Comparison of ENCODE assay signal across 20 cellular contexts in the genomic region with DNA sequence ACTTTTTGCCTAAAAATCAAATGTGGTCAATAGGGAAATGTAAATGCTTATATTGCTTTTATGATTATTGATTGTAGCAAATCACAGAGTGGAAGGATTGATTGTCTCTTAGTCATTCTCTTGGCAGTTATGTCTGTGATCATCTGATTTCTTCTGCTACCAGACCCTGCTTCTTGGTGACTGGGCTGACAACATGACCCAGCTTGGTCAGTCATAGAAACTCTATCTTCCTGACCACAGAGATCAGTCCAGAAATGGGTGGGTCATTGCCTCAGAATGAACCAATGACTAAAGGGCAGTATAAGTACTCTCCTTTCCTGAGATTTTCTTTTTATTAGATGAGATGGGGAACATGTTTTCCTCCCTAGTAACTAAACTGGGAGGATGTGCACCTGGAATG.
DNase-seq lines count a peak whose midpoint lies in the region; ATAC-seq and TF ChIP-seq lines count a peak whose summit lies in the region.
"Had no signal": no experiment of that assay in that cellular context is flagged by ENCODE, and none has a peak within 500 bp of the region (broad histone marks: within the 10 kb centered on the region; RNA-seq: fewer than 3 reads in every experiment).

No MANE protein-coding gene starts in this region.

- H4K5ac ChIP-seq in mesendoderm (ENCODE audit: low read length), result no peak overlapping the region

- H3K36me3 ChIP-seq in brain microvascular endothelial cell (replicated peaks), result no peaks in the 10 kb centered on the region
- H3K36me3 ChIP-seq in mesendoderm (ENCODE audit: control insufficient read depth, insufficient read depth, low read length), result no peaks in the 10 kb centered on the region
- H3K36me3 ChIP-seq: heart left ventricle had no signal

- no peak overlapping the region for H3K9ac ChIP-seq in mesendoderm (ENCODE audit: low read length)

- no peak overlapping the region for H3K4ac ChIP-seq in mesendoderm (ENCODE audit: low read depth, low read length)

- H2BK5ac ChIP-seq in mesendoderm (ENCODE audit: low read length), result no peak overlapping the region

- no peaks in the 10 kb centered on the region for H3K4me1 ChIP-seq in mesendoderm (ENCODE audit: control insufficient read depth, low read depth, low read length)
- H3K4me1 ChIP-seq: heart left ventricle had no signal

- H3K27me3 ChIP-seq in brain microvascular endothelial cell (replicated peaks) (no peaks in the 10 kb centered on the region), mesendoderm (ENCODE audit: insufficient read depth, low read length, poor library complexity) (no peaks in the 10 kb centered on the region)
- H3K27me3 ChIP-seq: dorsolateral prefrontal cortex, heart left ventricle had no signal

- H2BK15ac ChIP-seq in mesendoderm (replicated peaks; ENCODE audit: low read depth), result peak overlapping the region; percentile 23

- H2AK5ac ChIP-seq in mesendoderm (ENCODE audit: low read length), result no peak overlapping the region

- peaks cover 9% of the 10 kb centered on the region for H3K9me3 Mint-ChIP-seq in stimulated activated effector memory CD8-positive, alpha-beta T cell treated with anti-CD3 and anti-CD28 coated beads, Interleukin-12 subunit alpha, Interleukin-12 subunit beta, amount 100 ng/mL, for 72 hours

- no peaks in the 10 kb centered on the region for H3K36me3 Mint-ChIP-seq in stimulated activated effector memory CD8-positive, alpha-beta T cell treated with anti-CD3 and anti-CD28 coated beads, Interleukin-12 subunit alpha, Interleukin-12 subunit beta, amount 100 ng/mL, for 72 hours

- H3K18ac ChIP-seq in mesendoderm (ENCODE audit: low read length), result no peak overlapping the region

- H3K4me3 ChIP-seq in AG10803 (ENCODE audit: low read length) (no peak overlapping the region), brain microvascular endothelial cell (ENCODE audit: low read depth, low read length) (no peak overlapping the region), mesendoderm (ENCODE audit: low read length) (no peak overlapping the region), coronary artery (no peak overlapping the region)
- H3K4me3 ChIP-seq: dorsolateral prefrontal cortex, heart left ventricle, PC-9 had no signal

- no peak overlapping the region for H3K27ac Mint-ChIP-seq in stimulated activated effector memory CD8-positive, alpha-beta T cell treated with anti-CD3 and anti-CD28 coated beads, Interleukin-12 subunit alpha, Interleukin-12 subunit beta, amount 100 ng/mL, for 72 hours
- H3K27ac Mint-ChIP-seq: activated CD4-positive, alpha-beta T cell treated with anti-CD3 and anti-CD28 coated beads, Interleukin-2, amount 10 ng/mL, durations not matched to agents 7 days and 5 days; activated naive CD4-positive, alpha-beta T cell treated with anti-CD3 and anti-CD28 coated beads for 36 hours; stimulated activated naive CD8-positive, alpha-beta T cell treated with anti-CD3 and anti-CD28 coated beads, Interleukin-15, Interleukin-2, amounts not matched to agents 100 ng/mL and 50 ng/mL, for 24 hours had no signal

- no peak overlapping the region for H3K56ac ChIP-seq in mesendoderm (ENCODE audit: low read length)

- DNase-seq in AG10803 (ENCODE audit: low read depth) (peak; percentile 52), HT1080 (ENCODE audit: low read depth) (peak; percentile 44), brain microvascular endothelial cell (peak; percentile 75), mesendoderm (no peak), NCI-H146 treated with DMSO at 0.1 percent for 48 hours (lab: John Stamatoyannopoulos, UW; ENCODE audit: unreplicated experiment) (no peak), coronary artery (ENCODE audit: low spot score) (no peak), middle frontal gyrus (ENCODE audit: extremely low spot score, low spot score) (no peak)
- no peak for DNase-seq in stimulated activated effector memory CD8-positive, alpha-beta T cell treated with anti-CD3 and anti-CD28 coated beads, Interleukin-12 subunit alpha, Interleukin-12 subunit beta, amount 100 ng/mL, for 72 hours (ENCODE audit: low spot score in 2 of 2)
- DNase-seq: activated CD4-positive, alpha-beta T cell treated with anti-CD3 and anti-CD28 coated beads, Interleukin-2, amount 10 ng/mL, durations not matched to agents 7 days and 5 days; activated naive CD4-positive, alpha-beta T cell treated with anti-CD3 and anti-CD28 coated beads for 36 hours; dorsolateral prefrontal cortex; erythroblast; heart left ventricle; KG1; NCI-H774; stimulated activated CD4-positive, alpha-beta T cell treated with anti-CD3 and anti-CD28 coated beads, Interleukin-15, amount 100 ng/mL, for 24 hours had no signal

- no peak overlapping the region for H2BK120ac ChIP-seq in mesendoderm (ENCODE audit: low read depth, low read length)

- H4K8ac ChIP-seq in mesendoderm (ENCODE audit: low read depth, low read length), result no peak overlapping the region

- no peak for ATAC-seq in stimulated activated effector memory CD8-positive, alpha-beta T cell treated with anti-CD3 and anti-CD28 coated beads, Interleukin-12 subunit alpha, Interleukin-12 subunit beta, amount 100 ng/mL, for 72 hours
- ATAC-seq: heart left ventricle had no signal

- no peak overlapping the region for H3K4me3 Mint-ChIP-seq in stimulated activated effector memory CD8-positive, alpha-beta T cell treated with anti-CD3 and anti-CD28 coated beads, Interleukin-12 subunit alpha, Interleukin-12 subunit beta, amount 100 ng/mL, for 72 hours
- H3K4me3 Mint-ChIP-seq: activated CD4-positive, alpha-beta T cell treated with anti-CD3 and anti-CD28 coated beads, Interleukin-2, amount 10 ng/mL, durations not matched to agents 7 days and 5 days; activated naive CD4-positive, alpha-beta T cell treated with anti-CD3 and anti-CD28 coated beads for 36 hours; neural crest cell; stimulated activated naive CD8-positive, alpha-beta T cell treated with anti-CD3 and anti-CD28 coated beads, Interleukin-15, Interleukin-2, amounts not matched to agents 100 ng/mL and 50 ng/mL, for 24 hours had no signal

- no peaks in the 10 kb centered on the region for H3K4me1 Mint-ChIP-seq in stimulated activated effector memory CD8-positive, alpha-beta T cell treated with anti-CD3 and anti-CD28 coated beads, Interleukin-12 subunit alpha, Interleukin-12 subunit beta, amount 100 ng/mL, for 72 hours
- H3K4me1 Mint-ChIP-seq: activated CD4-positive, alpha-beta T cell treated with anti-CD3 and anti-CD28 coated beads, Interleukin-2, amount 10 ng/mL, durations not matched to agents 7 days and 5 days; neural crest cell had no signal

- H3K27ac ChIP-seq in brain microvascular endothelial cell, result peak overlapping the region; percentile 70
- no peak overlapping the region for H3K27ac ChIP-seq in mesendoderm (ENCODE audit: low read depth, low read length)
- H3K27ac ChIP-seq in coronary artery, result no peak overlapping the region
- H3K27ac ChIP-seq: dorsolateral prefrontal cortex, heart left ventricle, HL-60, PC-9 had no signal

- no peaks in the 10 kb centered on the region for H3K79me2 ChIP-seq in mesendoderm (ENCODE audit: control insufficient read depth, insufficient read depth, low read length)

- no peak overlapping the region for H3K23ac ChIP-seq in mesendoderm (ENCODE audit: low read length)

- H3K79me1 ChIP-seq in mesendoderm (ENCODE audit: low read length), result no peaks in the 10 kb centered on the region

- no peak for TF ChIP-seq CTCF in AG10803 (conservative IDR thresholded peaks at IDR 0.05; ENCODE audit: low read length)
- no peak for TF ChIP-seq CTCF in brain microvascular endothelial cell (IDR thresholded peaks at IDR 0.05; ENCODE audit: low read depth, low read length, missing control alignments)
- TF ChIP-seq CTCF in coronary artery (IDR thresholded peaks at IDR 0.05), result no peak

- in situ Hi-C loops in brain microvascular endothelial cell (cut with HindIII; ENCODE audit: low pct_ligation_motif_present, low sequenced_read_pairs), result no loop called here

- H3K4me2 ChIP-seq in mesendoderm (ENCODE audit: low read length), result no peak overlapping the region

Comparison
In these comparisons a context has a peak if more than half of its experiments do, and no peak if none do; other contexts are left out.
1. DNase-seq: peak in AG10803 (single experiment), HT1080 (single experiment) and brain microvascular endothelial cell (single experiment); none in mesendoderm (single experiment), stimulated activated effector memory CD8-positive, alpha-beta T cell treated with anti-CD3 and anti-CD28 coated beads, Interleukin-12 subunit alpha, Interleukin-12 subunit beta, amount 100 ng/mL, for 72 hours (0 of 2), NCI-H146 treated with DMSO at 0.1 percent for 48 hours (single experiment), coronary artery (single experiment) and middle frontal gyrus (single experiment).